ENCODE assay signal across 8 cellular contexts in the genomic region with DNA sequence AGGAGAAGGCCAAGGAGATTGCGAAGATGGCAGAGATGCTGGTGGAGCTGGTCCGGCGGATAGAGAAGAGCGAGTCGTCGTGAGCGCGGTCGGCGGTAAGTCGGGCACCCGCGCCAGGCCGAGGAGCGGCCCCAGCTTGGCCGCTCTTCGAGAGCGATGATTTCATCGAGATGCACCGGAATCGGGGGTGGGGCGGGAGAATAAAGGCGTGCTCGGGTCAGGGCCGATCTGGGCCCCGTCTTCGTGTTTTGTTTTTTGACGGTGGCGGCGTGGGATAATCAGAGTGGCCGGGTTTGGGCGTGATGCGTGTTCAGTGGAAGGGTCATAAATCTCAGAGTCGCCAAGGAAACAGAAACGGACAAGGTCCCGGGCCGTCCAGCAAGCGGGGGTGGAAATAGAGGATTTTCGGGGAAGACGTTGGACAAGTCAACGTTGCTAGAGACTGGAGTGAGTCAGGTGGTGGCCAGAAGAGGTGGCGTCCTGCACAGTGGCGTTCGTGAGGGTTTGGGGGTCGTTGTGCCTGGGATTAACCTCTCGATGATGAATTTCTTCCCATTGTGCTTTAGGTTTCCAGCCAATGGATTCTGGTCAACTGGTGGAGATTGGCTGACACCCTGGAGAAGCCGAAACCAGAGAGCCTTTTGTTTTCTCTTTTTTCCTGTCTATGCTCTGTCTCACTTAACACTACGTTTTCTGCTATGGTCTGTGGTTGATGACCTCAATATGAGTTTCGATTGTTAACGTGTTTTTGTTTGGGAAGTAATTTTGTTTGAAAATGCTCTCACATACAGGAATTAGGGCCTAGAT. TPM values are rescaled to one million over a fixed set of nuclear protein-coding genes. Genes with fewer than 3 reads are reported as not detected.
DNase-seq lines count a peak whose midpoint lies in the region; ATAC-seq, FAIRE-seq and TF ChIP-seq lines count a peak whose summit lies in the region.

No MANE protein-coding gene starts in this region.

- peaks cover 28% of the 10 kb centered on the region for H3K79me2 ChIP-seq in PC-3 (ENCODE audit: low read length)

- POLR2A ChIA-PET in PC-3 (lab: Charles Lee; ENCODE audit: unreplicated experiment) = no interaction called here
- POLR2A ChIA-PET in activated naive CD8-positive, alpha-beta T cell treated with anti-CD3 and anti-CD28 coated beads, Interleukin-2, amount 10 ng/mL, durations not matched to agents 7 days and 5 days (lab: Charles Lee) = interaction anchor here (0.6 to 4.1 kb wide), 21 partner anchors 10 to 526 kb away, joined by 3 to 68 read pairs (median 6); a partner anchor contains a TSS

- peak; percentile 33 for ATAC-seq in GM18502 (IDR thresholded peaks at IDR 0.05; ENCODE audit: poor library complexity, unreplicated experiment)
- peak; percentile 29 for ATAC-seq in HG02642 (IDR thresholded peaks at IDR 0.05; ENCODE audit: poor library complexity, unreplicated experiment)
- ATAC-seq in PC-3 = peak; percentile 41
- ATAC-seq in activated naive CD8-positive, alpha-beta T cell treated with anti-CD3 and anti-CD28 coated beads, Interleukin-2, amount 10 ng/mL, durations not matched to agents 7 days and 5 days (ENCODE audit: low read depth) = peak; percentile 40
- ATAC-seq in left cardiac atrium = peak; percentile 63 to 82

- no peaks in the 10 kb centered on the region for H3K27me3 ChIP-seq in PC-3 (ENCODE audit: low read length)

- H3K4me1 Mint-ChIP-seq in activated naive CD8-positive, alpha-beta T cell treated with anti-CD3 and anti-CD28 coated beads, Interleukin-2, amount 10 ng/mL, durations not matched to agents 7 days and 5 days = peaks cover 18% of the 10 kb centered on the region

- no TSS peak for BruUV-seq in PC-3 (replicated peaks; lab: Mats Ljungman, UMichigan)

- H3K4me3 Mint-ChIP-seq in activated naive CD8-positive, alpha-beta T cell treated with anti-CD3 and anti-CD28 coated beads, Interleukin-2, amount 10 ng/mL, durations not matched to agents 7 days and 5 days = peak overlapping the region; percentile 89

- CTCF ChIA-PET in PC-3 (lab: Charles Lee) = interaction anchor here (0.5 kb wide), 1 partner anchor 34 kb away, joined by 3 read pairs; no protein-coding TSS in a partner anchor

- H3K9me3 Mint-ChIP-seq in activated naive CD8-positive, alpha-beta T cell treated with anti-CD3 and anti-CD28 coated beads, Interleukin-2, amount 10 ng/mL, durations not matched to agents 7 days and 5 days = no peaks in the 10 kb centered on the region

- intact Hi-C loops in PC-3 (cut with micrococcal nuclease) = no loop called here
- intact Hi-C loops in left cardiac atrium (cut with DNase I) = loop anchor here (2.0 to 5.0 kb wide), 3 partner anchors 33 to 71 kb away; a partner anchor contains a TSS

- H3K9ac ChIP-seq in PC-3 (ENCODE audit: low read length) = peak overlapping the region; percentile 93

- peaks cover 14% of the 10 kb centered on the region for H3K36me3 ChIP-seq in PC-3 (ENCODE audit: low read depth, low read length)

- H3K27me3 Mint-ChIP-seq in activated naive CD8-positive, alpha-beta T cell treated with anti-CD3 and anti-CD28 coated beads, Interleukin-2, amount 10 ng/mL, durations not matched to agents 7 days and 5 days = no peaks in the 10 kb centered on the region

- peak overlapping the region; percentile 71 for H3K27ac ChIP-seq in PC-3 (ENCODE audit: low read length)

- peaks cover 7% of the 10 kb centered on the region; the same call in 1 of the 2 replicates for H3K4me1 ChIP-seq in PC-3 (ENCODE audit: insufficient read depth, low read length)

- peaks cover 26% of the 10 kb centered on the region for H3K36me3 Mint-ChIP-seq in activated naive CD8-positive, alpha-beta T cell treated with anti-CD3 and anti-CD28 coated beads, Interleukin-2, amount 10 ng/mL, durations not matched to agents 7 days and 5 days

- no peaks in the 10 kb centered on the region for H3K9me3 ChIP-seq in PC-3 (ENCODE audit: low read length)

- H3K4me3 ChIP-seq in PC-3 (ENCODE audit: low read length) = peak overlapping the region; percentile 88

- no peaks in the 10 kb centered on the region for H3K9me2 ChIP-seq in PC-3 (replicated peaks; ENCODE audit: low read length)

- FAIRE-seq in D721Med (lab: Jason Lieb, UNC) = no peak

- DNase-seq in PC-3 = peak; percentile 13
- DNase-seq in activated naive CD8-positive, alpha-beta T cell treated with anti-CD3 and anti-CD28 coated beads, Interleukin-2, amount 10 ng/mL, durations not matched to agents 7 days and 5 days = no peak
- peak; percentile 69 for DNase-seq in left cardiac atrium
- peak; percentile 19 for DNase-seq in pulmonary artery endothelial cell (ENCODE audit: low read depth, low spot score)
- DNase-seq in D721Med (ENCODE audit: insufficient read length, low spot score) = no peak
- DNase-seq in NCI-H82 treated with DMSO at 0.1 percent for 48 hours (lab: John Stamatoyannopoulos, UW; ENCODE audit: unreplicated experiment) = no peak

- no peaks in the 10 kb centered on the region for H3F3A ChIP-seq in PC-3 (ENCODE audit: low read length, unreplicated experiment)

- H3K27ac Mint-ChIP-seq in activated naive CD8-positive, alpha-beta T cell treated with anti-CD3 and anti-CD28 coated beads, Interleukin-2, amount 10 ng/mL, durations not matched to agents 7 days and 5 days = peak overlapping the region; percentile 94

- H2AFZ ChIP-seq in PC-3 (ENCODE audit: low read length) = no peak overlapping the region

- H3K4me2 ChIP-seq in PC-3 (ENCODE audit: low read length) = peak overlapping the region; percentile 93

- TF ChIP-seq CTCF in PC-3 (conservative IDR thresholded peaks at IDR 0.05; ENCODE audit: low read depth, low read length) (no peak), D721Med (IDR thresholded peaks at IDR 0.05; ENCODE audit: insufficient read depth, missing control alignments) (no peak)

- H4K20me1 ChIP-seq in PC-3 (ENCODE audit: low read length) = peaks cover 22% of the 10 kb centered on the region

RNA-seq across cellular contexts. Expression of a gene that starts 0.9 kb away (rescaled TPM):
- total RNA-seq in PC-3 (2014; rRNA removed) = 122 and 200 TPM in 2 replicates
- 100 to 1,000 TPM; 123 to 128 TPM for total RNA-seq in activated naive CD8-positive, alpha-beta T cell treated with anti-CD3 and anti-CD28 coated beads, Interleukin-2, amount 10 ng/mL, durations not matched to agents 7 days and 5 days
- total RNA-seq in left cardiac atrium = 100 to 1,000 TPM; 234 to 277 TPM
- 184 and 194 TPM in 2 replicates for total RNA-seq in pulmonary artery endothelial cell

RNA-seq across cellular contexts. Expression of a gene that starts 52.3 kb away (rescaled TPM):
- total RNA-seq in PC-3 (2014; rRNA removed) (51.0 and 59.8 TPM in 2 replicates), left cardiac atrium (1 to 10 TPM in 1 of 2 donors, under 1 TPM in 1; 0.38 to 1.9 TPM), pulmonary artery endothelial cell (0.07 TPM in 1 of 2 replicates, not detected in the other)
- total RNA-seq in activated naive CD8-positive, alpha-beta T cell treated with anti-CD3 and anti-CD28 coated beads, Interleukin-2, amount 10 ng/mL, durations not matched to agents 7 days and 5 days = 1 to 10 TPM in 1 of 2 experiments, not detected in 1; 1.5 TPM

Comparison
In these comparisons a context has a peak if more than half of its experiments do, and no peak if none do; other contexts are left out.
1. DNase-seq: peak in PC-3 (single experiment), left cardiac atrium (single experiment) and pulmonary artery endothelial cell (single experiment); none in activated naive CD8-positive, alpha-beta T cell treated with anti-CD3 and anti-CD28 coated beads, Interleukin-2, amount 10 ng/mL, durations not matched to agents 7 days and 5 days (single experiment), D721Med (single experiment) and NCI-H82 treated with DMSO at 0.1 percent for 48 hours (single experiment).
2. RNA of a gene that starts 52.3 kb away (total RNA-seq): 51.0 to 59.8 TPM in PC-3; 0.38 to 1.9 TPM in left cardiac atrium, 1.5 TPM in activated naive CD8-positive, alpha-beta T cell treated with anti-CD3 and anti-CD28 coated beads, Interleukin-2, amount 10 ng/mL, durations not matched to agents 7 days and 5 days and 0.07 TPM in pulmonary artery endothelial cell; every median in the first group is over 10 times any median in the second.
3. Peak in every context shown above with its lines, with median percentiles within 50 percentile points of each other: ATAC-seq.